ENCODE assay signal across 20 cellular contexts in genomic region chr17:63099420-63099819, GRCh38.
"Had no signal": no experiment of that assay in that cellular context is flagged by ENCODE, and none has a peak within 500 bp of the region (broad histone marks: within the 10 kb centered on the region; RNA-seq: fewer than 3 reads in every experiment).

No MANE protein-coding gene starts in this region.

- ATAC-seq: esophagus mucosa; foreskin keratinocyte; gastroesophageal sphincter; heart left ventricle; left lobe of liver; natural killer cell; sciatic nerve; stimulated activated naive CD8-positive, alpha-beta T cell treated with anti-CD3 and anti-CD28 coated beads, Interleukin-15, amount 100 ng/mL, for 72 hours had no signal

- DNase-seq: effector CD8-positive, alpha-beta T cell; endodermal cell; foreskin keratinocyte; heart left ventricle; hippocampal formation; immature natural killer cell; kidney; natural killer cell; pancreas; stimulated activated CD4-positive, alpha-beta T cell treated with anti-CD3 and anti-CD28 coated beads, Interleukin-12 subunit alpha, Interleukin-12 subunit beta, amount 100 ng/mL, for 4 hours; stimulated activated CD4-positive, alpha-beta T cell treated with anti-CD3 and anti-CD28 coated beads, Interleukin-1b, Interleukin-23, amount 100 ng/mL, for 48 hours; stimulated activated CD4-positive, alpha-beta T cell treated with anti-CD3 and anti-CD28 coated beads, Interleukin-4, amount 100 ng/mL, for 1 hour; stimulated activated CD8-positive, alpha-beta memory T cell treated with anti-CD3 and anti-CD28 coated beads, Interleukin-4, amount 100 ng/mL, for 48 hours; stimulated activated naive CD4-positive, alpha-beta T cell; stimulated activated naive CD8-positive, alpha-beta T cell treated with anti-CD3 and anti-CD28 coated beads, Interleukin-15, amount 100 ng/mL, for 72 hours; trophoblast cell had no signal
